ENCODE assay signal across 32 cellular contexts in the genomic region with DNA sequence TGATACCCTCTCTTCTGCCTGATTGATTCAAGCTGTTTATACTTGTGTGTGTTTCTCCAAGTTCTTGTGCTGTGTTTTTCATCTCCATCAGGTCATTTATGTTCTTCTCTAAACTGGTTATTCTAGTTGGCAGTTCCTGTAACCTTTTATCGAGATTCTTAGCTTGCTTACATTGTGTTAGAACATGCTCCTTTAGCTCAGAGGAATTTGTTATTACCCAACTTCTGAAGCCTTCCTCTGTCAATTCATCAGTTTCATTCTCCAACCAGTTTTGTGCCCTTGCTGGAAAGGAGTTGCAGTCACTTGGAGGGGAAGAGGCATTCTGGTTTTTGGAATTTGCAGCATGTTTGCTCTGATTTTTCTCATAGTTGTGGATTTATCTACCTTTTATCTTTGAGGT.
"Had no signal": no experiment of that assay in that cellular context is flagged by ENCODE, and none has a peak within 500 bp of the region (broad histone marks: within the 10 kb centered on the region; RNA-seq: fewer than 3 reads in every experiment).

No MANE protein-coding gene starts in this region.

- H3K4me1 ChIP-seq: ascending aorta, gastrocnemius medialis, prostate gland, suprapubic skin, tibial artery had no signal

- H3K27me3 ChIP-seq: ascending aorta, gastrocnemius medialis, ovary, suprapubic skin, tibial artery had no signal

- H3K4me1 Mint-ChIP-seq: activated CD4-positive, alpha-beta T cell treated with anti-CD3 and anti-CD28 coated beads, Interleukin-2, amount 10 ng/mL, durations not matched to agents 24 days and 14 days; activated naive CD8-positive, alpha-beta T cell treated with anti-CD3 and anti-CD28 coated beads for 36 hours; brain; naive B cell; nephron progenitor cell; stimulated activated memory B cell treated with anti-CD40 and anti-IgM and Interleukin-4, amounts not matched to agents 10 μg/mL and 1 μg/mL and 100 μg/mL, for 72 hours had no signal

- H3K27ac Mint-ChIP-seq: activated CD4-positive, alpha-beta memory T cell treated with anti-CD3 and anti-CD28 coated beads for 36 hours; activated CD4-positive, alpha-beta T cell treated with anti-CD3 and anti-CD28 coated beads, Interleukin-2, amount 10 ng/mL, durations not matched to agents 24 days and 14 days; activated naive CD4-positive, alpha-beta T cell treated with anti-CD3 and anti-CD28 coated beads for 36 hours; activated naive CD8-positive, alpha-beta T cell treated with anti-CD3 and anti-CD28 coated beads for 36 hours; activated T-helper 1 cell treated with anti-CD3 and anti-CD28 coated beads, Interleukin-12 subunit alpha, Interleukin-12 subunit beta, Interleukin-2, Interleukin-4 antibody, amounts not matched to agents 30 ng/mL and 10 ng/mL and 1 ng/mL, durations not matched to agents 14 hours and 24 hours and 36 hours; brain; naive B cell; nephron progenitor cell; stimulated activated memory B cell treated with anti-CD40 and anti-IgM and Interleukin-4, amounts not matched to agents 10 μg/mL and 1 μg/mL and 100 μg/mL, for 72 hours; T-helper 1 cell treated with Interleukin-12 subunit alpha and Interleukin-12 subunit beta and Interleukin-4 antibody, amounts not matched to agents 30 μg/mL and 1 μg/mL, for 36 hours had no signal

- DNase-seq: activated CD4-positive, alpha-beta memory T cell treated with anti-CD3 and anti-CD28 coated beads for 36 hours; activated CD4-positive, alpha-beta T cell treated with anti-CD3 and anti-CD28 coated beads, Interleukin-2, amount 10 ng/mL, durations not matched to agents 24 days and 14 days; activated CD4-positive, CD25-positive, alpha-beta regulatory T cell treated with anti-CD3 and anti-CD28 coated beads, Interleukin-2, amount 50 U/mL, for 72 hours; activated CD8-positive, alpha-beta memory T cell treated with anti-CD3 and anti-CD28 coated beads, Interleukin-2, amount 50 U/mL, for 4 hours; activated effector memory CD4-positive, alpha-beta T cell treated with anti-CD3 and anti-CD28 coated beads, Interleukin-2, amount 50 U/mL, for 16 hours; activated naive CD4-positive, alpha-beta T cell treated with anti-CD3 and anti-CD28 coated beads for 36 hours; activated naive CD8-positive, alpha-beta T cell treated with anti-CD3 and anti-CD28 coated beads for 36 hours; activated T-cell treated with anti-CD3 and anti-CD28 coated beads, Interleukin-2, amount 50 U/mL, for 1 hour; caudate nucleus; dermis blood vessel endothelial cell; effector CD4-positive, alpha-beta T cell; gastrocnemius medialis; glutamatergic neuron; left cardiac atrium; left ventricle myocardium superior; naive B cell; nephron progenitor cell; ovary; stimulated activated CD4-positive, alpha-beta T cell treated with anti-CD3 and anti-CD28 coated beads, Interleukin-1b, Interleukin-23, amount 100 ng/mL, for 48 hours; stimulated activated CD4-positive, alpha-beta T cell treated with anti-CD3 and anti-CD28 coated beads, Interleukin-4, amount 100 ng/mL, for 4 hours; stimulated activated CD8-positive, alpha-beta memory T cell treated with anti-CD3 and anti-CD28 coated beads, Interleukin-4, amount 100 ng/mL, for 48 hours; SW 1271; T-helper 9 cell; tibial artery had no signal

- H3K27me3 Mint-ChIP-seq: activated CD4-positive, alpha-beta memory T cell treated with anti-CD3 and anti-CD28 coated beads for 36 hours; activated CD4-positive, alpha-beta T cell treated with anti-CD3 and anti-CD28 coated beads, Interleukin-2, amount 10 ng/mL, durations not matched to agents 24 days and 14 days; activated naive CD8-positive, alpha-beta T cell treated with anti-CD3 and anti-CD28 coated beads for 36 hours; naive B cell; stimulated activated memory B cell treated with anti-CD40 and anti-IgM and Interleukin-4, amounts not matched to agents 10 μg/mL and 1 μg/mL and 100 μg/mL, for 72 hours had no signal

- H3K36me3 ChIP-seq: ascending aorta, gastrocnemius medialis, ovary, prostate gland, suprapubic skin, tibial artery had no signal

- H3K4me3 ChIP-seq: ascending aorta, gastrocnemius medialis, ovary, prostate gland, smooth muscle cell, suprapubic skin, tibial artery had no signal

- H3K4me3 Mint-ChIP-seq: activated CD4-positive, alpha-beta memory T cell treated with anti-CD3 and anti-CD28 coated beads for 36 hours; activated CD4-positive, alpha-beta T cell treated with anti-CD3 and anti-CD28 coated beads, Interleukin-2, amount 10 ng/mL, durations not matched to agents 24 days and 14 days; activated naive CD4-positive, alpha-beta T cell treated with anti-CD3 and anti-CD28 coated beads for 36 hours; activated naive CD8-positive, alpha-beta T cell treated with anti-CD3 and anti-CD28 coated beads for 36 hours; activated T-helper 1 cell treated with anti-CD3 and anti-CD28 coated beads, Interleukin-12 subunit alpha, Interleukin-12 subunit beta, Interleukin-2, Interleukin-4 antibody, amounts not matched to agents 30 ng/mL and 10 ng/mL and 1 ng/mL, durations not matched to agents 14 hours and 24 hours and 36 hours; brain; naive B cell; nephron progenitor cell; stimulated activated memory B cell treated with anti-CD40 and anti-IgM and Interleukin-4, amounts not matched to agents 10 μg/mL and 1 μg/mL and 100 μg/mL, for 72 hours; T-helper 1 cell treated with Interleukin-12 subunit alpha and Interleukin-12 subunit beta and Interleukin-4 antibody, amounts not matched to agents 30 μg/mL and 1 μg/mL, for 36 hours had no signal

- H3K4me2 ChIP-seq: smooth muscle cell had no signal

- H3K36me3 Mint-ChIP-seq: activated CD4-positive, alpha-beta memory T cell treated with anti-CD3 and anti-CD28 coated beads for 36 hours; activated naive CD8-positive, alpha-beta T cell treated with anti-CD3 and anti-CD28 coated beads for 36 hours; brain; naive B cell; stimulated activated memory B cell treated with anti-CD40 and anti-IgM and Interleukin-4, amounts not matched to agents 10 μg/mL and 1 μg/mL and 100 μg/mL, for 72 hours had no signal

- H3K27ac ChIP-seq: ascending aorta, gastrocnemius medialis, ovary, prostate gland, suprapubic skin, tibial artery had no signal

- H3K9me3 ChIP-seq: ascending aorta, gastrocnemius medialis, ovary, prostate gland, suprapubic skin, tibial artery had no signal
